16 cellular contexts compared by ENCODE assay signal in genomic region chr5:97141031-97141430, GRCh38. TPM values are rescaled to one million over a fixed set of nuclear protein-coding genes. Genes with fewer than 3 reads are reported as not detected.
DNase-seq lines count a peak whose midpoint lies in the region; TF ChIP-seq lines count a peak whose summit lies in the region.
"Had no signal": no experiment of that assay in that cellular context is flagged by ENCODE, and none has a peak within 500 bp of the region (broad histone marks: within the 10 kb centered on the region; RNA-seq: fewer than 3 reads in every experiment).

No MANE protein-coding gene starts in this region.

- no peak overlapping the region for H4K8ac ChIP-seq in trophoblast cell (ENCODE audit: low read depth, low read length)

- H2BK12ac ChIP-seq in trophoblast cell (ENCODE audit: low read length) = no peak overlapping the region

- no peak overlapping the region for H2BK120ac ChIP-seq in trophoblast cell (ENCODE audit: insufficient read depth, low read length, poor library complexity)

- no peaks in the 10 kb centered on the region for H3K27me3 Mint-ChIP-seq in mesothelial cell of epicardium (ENCODE audit: low read depth)

- H3K4me3 ChIP-seq in HUES6 (ENCODE audit: low read depth, low read length) (peak overlapping the region; percentile 29; the same call in 1 of the 2 replicates), dorsolateral prefrontal cortex (peak overlapping the region in 53 of 59 donors; percentile 4 to 62 (median 38)), trophoblast cell (ENCODE audit: low read depth, low read length) (no peak overlapping the region), ascending aorta (no peak overlapping the region)
- H3K4me3 ChIP-seq: A549, PC-9 had no signal

- no peaks in the 10 kb centered on the region for H3K79me2 ChIP-seq in trophoblast cell (ENCODE audit: control insufficient read depth, insufficient read depth, low read length, poor library complexity)

- DNase-seq in dorsolateral prefrontal cortex (no peak), mesothelial cell of epicardium (ENCODE audit: low spot score in 2 of 2, unreplicated experiment in 2 of 2) (no peak), trophoblast cell (no peak), cerebellum (ENCODE audit: low spot score) (no peak), ascending aorta (ENCODE audit: low spot score in 2 of 2) (no peak), NCI-H1436 (lab: John Stamatoyannopoulos, UW) (no peak), NCI-H1417 (lab: John Stamatoyannopoulos, UW) (no peak)
- DNase-seq: Calu3, DMS79, GDM1, NCI-H146, PC-9 had no signal

- peak overlapping the region; percentile 59 for H3K27ac Mint-ChIP-seq in mesothelial cell of epicardium
- H3K27ac Mint-ChIP-seq: CD14-positive monocyte had no signal

- H3K9ac ChIP-seq in HUES6 (ENCODE audit: low read length) (peak overlapping the region; percentile 15), trophoblast cell (ENCODE audit: low read length) (no peak overlapping the region)

- no peak overlapping the region for H3K4ac ChIP-seq in trophoblast cell (ENCODE audit: low read depth, low read length)

- no peak overlapping the region for H2AK5ac ChIP-seq in trophoblast cell (ENCODE audit: low read length)

- H4K12ac ChIP-seq in trophoblast cell (ENCODE audit: low read depth, low read length) = no peak overlapping the region

- no peaks in the 10 kb centered on the region for H3K36me3 Mint-ChIP-seq in mesothelial cell of epicardium
- H3K36me3 Mint-ChIP-seq: CD14-positive monocyte had no signal

- no peaks in the 10 kb centered on the region for H3K9me3 ChIP-seq in HUES6 (ENCODE audit: control insufficient read depth, insufficient read depth, low read depth, low read length)
- H3K9me3 ChIP-seq in trophoblast cell (ENCODE audit: insufficient read depth, low read depth, low read length) = no peaks in the 10 kb centered on the region
- H3K9me3 ChIP-seq in ascending aorta = no peaks in the 10 kb centered on the region
- H3K9me3 ChIP-seq: A549 had no signal

- no peaks in the 10 kb centered on the region for H3K27me3 ChIP-seq in HUES6 (ENCODE audit: control insufficient read depth, insufficient read depth, low read length)
- peaks cover 0 to 3% (median 0%) of the 10 kb centered on the region in 45 donors for H3K27me3 ChIP-seq in dorsolateral prefrontal cortex
- H3K27me3 ChIP-seq in trophoblast cell (ENCODE audit: insufficient read depth, low read length) = no peaks in the 10 kb centered on the region
- no peaks in the 10 kb centered on the region for H3K27me3 ChIP-seq in ascending aorta

- no peak overlapping the region for H3K18ac ChIP-seq in trophoblast cell (ENCODE audit: low read length)

- H3K4me3 Mint-ChIP-seq in mesothelial cell of epicardium = peak overlapping the region; percentile 68
- H3K4me3 Mint-ChIP-seq: CD14-positive monocyte had no signal

- peak overlapping the region; percentile 48 for H3K4me2 ChIP-seq in trophoblast cell (ENCODE audit: low read length)
- H3K4me2 ChIP-seq: A549, PC-9 had no signal

- no peak overlapping the region for H2AFZ ChIP-seq in trophoblast cell (ENCODE audit: insufficient read depth, low read length, poor library complexity)
- H2AFZ ChIP-seq: PC-9 had no signal

- H3K79me1 ChIP-seq in trophoblast cell (ENCODE audit: low read length) = peaks cover 5% of the 10 kb centered on the region

- no peaks in the 10 kb centered on the region for H3K36me3 ChIP-seq in HUES6 (ENCODE audit: control insufficient read depth, insufficient read depth, low read length)
- peaks cover 0 to under 1% of the 10 kb centered on the region in 2 experiments for H3K36me3 ChIP-seq in trophoblast cell (ENCODE audit: control insufficient read depth in 1 of 2, insufficient read depth in 2 of 2, low read length in 2 of 2)
- no peaks in the 10 kb centered on the region for H3K36me3 ChIP-seq in ascending aorta

- H3K9me3 Mint-ChIP-seq in mesothelial cell of epicardium = no peaks in the 10 kb centered on the region
- H3K9me3 Mint-ChIP-seq: CD14-positive monocyte had no signal

- TF ChIP-seq CTCF in dorsolateral prefrontal cortex (IDR thresholded peaks at IDR 0.05 in 54 of 56, conservative IDR thresholded peaks at IDR 0.05 in 2 of 56; ENCODE audit: low read depth in 1 of 56, partially characterized antibody in 56 of 56) = no peak
- no peak for TF ChIP-seq CTCF in mesothelial cell of epicardium (IDR thresholded peaks at IDR 0.05; ENCODE audit: unreplicated experiment)
- TF ChIP-seq CTCF in ascending aorta (IDR thresholded peaks at IDR 0.05) = no peak

- no peak overlapping the region for H4K91ac ChIP-seq in trophoblast cell (ENCODE audit: low read depth, low read length)

- H3K14ac ChIP-seq in trophoblast cell (ENCODE audit: low read length) = no peak overlapping the region

- H3K4me1 ChIP-seq in HUES6 (ENCODE audit: control insufficient read depth, insufficient read depth, low read length) = peaks cover 23% of the 10 kb centered on the region; the same call in 1 of the 2 replicates
- peaks cover 0 to 3% of the 10 kb centered on the region in 2 experiments for H3K4me1 ChIP-seq in trophoblast cell (ENCODE audit: control insufficient read depth in 1 of 2, insufficient read depth in 2 of 2, low read length in 2 of 2)
- H3K4me1 ChIP-seq in ascending aorta = no peaks in the 10 kb centered on the region
- H3K4me1 ChIP-seq: A549 had no signal

- H3K27ac ChIP-seq in HUES6 (ENCODE audit: low read depth, low read length) = no peak overlapping the region
- peak overlapping the region in 6 of 59 donors; percentile 11 to 45 (median 29) for H3K27ac ChIP-seq in dorsolateral prefrontal cortex
- no peak overlapping the region for H3K27ac ChIP-seq in trophoblast cell (ENCODE audit: low read depth, low read length)
- no peak overlapping the region for H3K27ac ChIP-seq in ascending aorta
- H3K27ac ChIP-seq: A549, PC-9 had no signal

- intact Hi-C loops in dorsolateral prefrontal cortex (cut with DNase I) (loop anchor here (5.0 kb wide), 3 partner anchors 144 to 274 kb away; partner anchors contain the start of gene LNPEP (in 1 of the 2)), ascending aorta (cut with DNase I) (no loop called here)

- peaks cover 63% of the 10 kb centered on the region for H3K4me1 Mint-ChIP-seq in mesothelial cell of epicardium

- no peak overlapping the region for H3K23ac ChIP-seq in trophoblast cell (ENCODE audit: low read length)

- H2BK5ac ChIP-seq in trophoblast cell (ENCODE audit: low read depth, low read length, poor library complexity) = no peak overlapping the region

- no CpG with 5 or more reads among the region's 4 CpGs for WGBS in trophoblast cell (ENCODE audit: extremely low coverage, insufficient coverage, insufficient read length)

RNA-seq across cellular contexts. Expression of gene LIX1, which starts 1.4 kb away (rescaled TPM):
- total RNA-seq in dorsolateral prefrontal cortex (10 to 100 TPM in 112 of 120 experiments, 1 to 10 TPM in 8; 4.5 to 44.2 (median 17.9) TPM), mesothelial cell of epicardium (9.9 to 12.0 TPM (median 10.7 TPM) in 3 replicates), cerebellum (5.4 TPM), ascending aorta (not detected)
- polyA plus RNA-seq in trophoblast cell (2013) = 18.1 and 20.9 TPM in 2 replicates
- total RNA-seq: Calu3, HT-29, PC-9 had no signal
- polyA plus RNA-seq: A549, CD14-positive monocyte had no signal

RNA-seq across cellular contexts. Expression of gene RIOK2, which starts 42.0 kb away (rescaled TPM):
- 10 to 100 TPM in 119 of 120 experiments, 1 to 10 TPM in 1; 9.8 to 40.5 (median 21.9) TPM for total RNA-seq in dorsolateral prefrontal cortex
- total RNA-seq in mesothelial cell of epicardium = 25.9 to 29.4 TPM (median 29.1 TPM) in 3 replicates
- polyA plus RNA-seq in trophoblast cell (2013) = 19.5 and 22.0 TPM in 2 replicates
- total RNA-seq in cerebellum = 19.3 TPM
- total RNA-seq in ascending aorta = 3.7 TPM

Comparison
In these comparisons a context has a peak if more than half of its experiments do, and no peak if none do; other contexts are left out.
1. H3K4me3 ChIP-seq: peak in HUES6 (single experiment) and dorsolateral prefrontal cortex (53 of 59); none in trophoblast cell (single experiment) and ascending aorta (0 of 2).